In genomic region chr5:40844565-40844964, GRCh38 we compare ENCODE assay signal across 11 cellular contexts.
"Had no signal": no experiment of that assay in that cellular context is flagged by ENCODE, and none has a peak within 500 bp of the region (broad histone marks: within the 10 kb centered on the region; RNA-seq: fewer than 3 reads in every experiment).

No MANE protein-coding gene starts in this region.

- H3K9me3 ChIP-seq: HAP-1 had no signal

- H3K4me3 ChIP-seq: GM23248, GM23338, HAP-1 had no signal

- H3K9ac ChIP-seq: GM23248 had no signal

- FAIRE-seq: H1, H54 had no signal

- H3K9me3 Mint-ChIP-seq: GM23338, H9, HFFc6 had no signal

- DNase-seq: GM23248, GOT3, H7, H9, HCEC 1CT, HFFc6 had no signal

- H3K4me3 Mint-ChIP-seq: GM23338, H9, HFFc6 had no signal

- H3K27ac ChIP-seq: GM23248 had no signal

- H3K36me3 ChIP-seq: HAP-1 had no signal

- H3K4me2 ChIP-seq: GM23338 had no signal

- ATAC-seq: GM23338, HCT116 had no signal

- H2AFZ ChIP-seq: GM23248, GM23338 had no signal
